9 cellular contexts compared by ENCODE assay signal in the genomic region with DNA sequence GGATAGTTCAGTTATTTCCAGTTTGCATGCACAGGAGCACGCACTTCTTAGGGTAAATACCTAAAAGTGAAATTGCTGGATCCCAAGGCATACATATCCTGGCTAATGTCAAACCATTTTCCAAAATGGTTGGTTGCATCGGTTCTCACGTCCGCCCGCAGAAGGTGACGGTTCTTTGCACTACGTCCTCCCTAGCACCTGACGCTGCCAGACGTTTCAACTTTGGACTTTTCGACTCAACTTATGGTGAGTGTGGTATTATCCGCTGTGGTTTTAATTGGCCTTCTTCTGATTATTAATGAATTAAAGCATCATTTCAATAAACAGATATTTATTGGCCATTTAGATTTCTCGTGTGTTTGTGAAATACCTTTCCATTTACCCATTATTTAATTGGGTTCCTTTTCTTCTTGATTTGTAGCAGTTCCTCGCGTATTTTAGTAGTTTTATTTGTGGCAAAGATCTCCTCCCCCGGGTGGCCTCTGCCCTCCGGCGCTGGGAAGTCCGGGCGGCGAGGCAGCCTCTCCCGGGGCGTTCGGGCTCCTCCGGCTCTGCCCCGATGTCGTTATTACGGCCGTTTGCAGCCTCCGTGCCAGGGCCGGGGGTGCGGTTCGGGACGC. TPM values are rescaled to one million over a fixed set of nuclear protein-coding genes. Genes with fewer than 3 reads are reported as not detected.
DNase-seq lines count a peak whose midpoint lies in the region; ATAC-seq and TF ChIP-seq lines count a peak whose summit lies in the region.
"Had no signal": no experiment of that assay in that cellular context is flagged by ENCODE, and none has a peak within 500 bp of the region (broad histone marks: within the 10 kb centered on the region; RNA-seq: fewer than 3 reads in every experiment).

A gene (plus strand): TSS at position 571 of the 620 bp plus-strand sequence. CDS start 3,091 bp downstream, outside the sequence.

- H3K4me1 ChIP-seq in GM23248 (ENCODE audit: insufficient read depth), result peaks cover 8% of the 10 kb centered on the region

- in situ Hi-C loops in GM23248 (cut with MboI), result loop anchor here (25.0 kb wide), 1 partner anchor 380 kb away; no protein-coding TSS in a partner anchor

- intact Hi-C loops in sciatic nerve (cut with DNase I), result no loop called here

- peak within 1 kb of the TSS; percentile 93 for H2AFZ ChIP-seq in GM23248

- no peak for DNase-seq in GM23248
- no peak for DNase-seq in SK-N-MC (ENCODE audit: low read depth, low spot score)
- DNase-seq in fibroblast of villous mesenchyme (ENCODE audit: low read depth), result peak; percentile 6
- DNase-seq in sciatic nerve (ENCODE audit: low spot score), result no peak
- DNase-seq in SIG-M5 (lab: John Stamatoyannopoulos, UW), result no peak
- DNase-seq in cerebellar nuclear complex (lab: John Stamatoyannopoulos, UW), result no peak
- DNase-seq in NCI-H2171 treated with DMSO at 0.1 percent for 48 hours (lab: John Stamatoyannopoulos, UW), result no peak
- DNase-seq: foreskin melanocyte had no signal

- no peaks in the 10 kb centered on the region for H3K79me2 ChIP-seq in GM23248 (ENCODE audit: insufficient read depth)

- H3K4me3 ChIP-seq in GM23248, result peak within 1 kb of the TSS; percentile 83
- peak within 1 kb of the TSS; percentile 79 for H3K4me3 ChIP-seq in SK-N-MC
- H3K4me3 ChIP-seq in fibroblast of villous mesenchyme (ENCODE audit: low read depth, low read length), result peak within 1 kb of the TSS; percentile 59

- H3K27ac ChIP-seq in GM23248 (peak within 1 kb of the TSS; percentile 95), SK-N-MC (peak within 1 kb of the TSS; percentile 92)

- H3K9ac ChIP-seq in GM23248, result peak within 1 kb of the TSS; percentile 92
- peak within 1 kb of the TSS; percentile 73 for H3K9ac ChIP-seq in SK-N-MC (ENCODE audit: insufficient read length)

- ATAC-seq in sciatic nerve (no peak), GM18907 (IDR thresholded peaks at IDR 0.05; ENCODE audit: unreplicated experiment) (no peak)

- peaks cover 14% of the 10 kb centered on the region for H3F3A ChIP-seq in GM23248 (ENCODE audit: insufficient read depth)

- no peaks in the 10 kb centered on the region for H3K9me2 ChIP-seq in GM23248 (ENCODE audit: insufficient read depth)

- no peaks in the 10 kb centered on the region for H4K20me1 ChIP-seq in GM23248 (ENCODE audit: insufficient read depth)

- H3K9me3 ChIP-seq in GM23248 (ENCODE audit: low read depth) (no peaks in the 10 kb centered on the region), SK-N-MC (ENCODE audit: low read depth, low read length) (no peaks in the 10 kb centered on the region)

- peak within 1 kb of the TSS; percentile 97 for H3K4me2 ChIP-seq in GM23248 (ENCODE audit: unreplicated experiment)

- no peak for TF ChIP-seq CTCF in fibroblast of villous mesenchyme (IDR thresholded peaks at IDR 0.05; ENCODE audit: insufficient read depth, low read depth, low read length)

- no peaks in the 10 kb centered on the region for H3K27me3 ChIP-seq in GM23248 (replicated peaks; ENCODE audit: insufficient read depth)

- WGBS in GM23248 (ENCODE audit: low coverage in 1 of 2, low lambda C conversion rate in 2 of 2, missing lambda C conversion rate in 2 of 2), 2 experiments, result 27 to 31% methylated on average over 32 to 33 of the region's 33 CpGs

- H3K36me3 ChIP-seq in GM23248 (ENCODE audit: low read depth) (no peaks in the 10 kb centered on the region), SK-N-MC (ENCODE audit: insufficient read depth, low read length) (peaks cover 11% of the 10 kb centered on the region; the same call in 1 of the 2 replicates)

RNA-seq across cellular contexts. Expression of the gene that starts here (rescaled TPM):
- total RNA-seq in GM23248 (2014; rRNA removed; shearing (Covaris generic)), result 5.1 and 7.3 TPM in 2 replicates
- 5.3 and 6.7 TPM in 2 replicates for polyA plus RNA-seq in GM23248 (2016; fragmentation: Nextera tagmentation; extraction: Ambion mirVana)
- total RNA-seq in fibroblast of villous mesenchyme (4.5 and 5.2 TPM in 2 replicates), sciatic nerve (13.3 TPM)
